ENCODE assay signal across 19 cellular contexts in genomic region chr4:69330345-69330744, GRCh38. TPM values are rescaled to one million over a fixed set of nuclear protein-coding genes. Genes with fewer than 3 reads are reported as not detected.
DNase-seq lines count a peak whose midpoint lies in the region; ATAC-seq, FAIRE-seq and TF ChIP-seq lines count a peak whose summit lies in the region.
"Had no signal": no experiment of that assay in that cellular context is flagged by ENCODE, and none has a peak within 500 bp of the region (broad histone marks: within the 10 kb centered on the region; RNA-seq: fewer than 3 reads in every experiment).

No MANE protein-coding gene starts in this region.

- no peak overlapping the region for H2AFZ ChIP-seq in HepG2 (ENCODE audit: low read length)
- no peak overlapping the region for H2AFZ ChIP-seq in hepatocyte
- H2AFZ ChIP-seq: GM23248 had no signal

- no peak for TF ChIP-seq CTCF in liver (IDR thresholded peaks at IDR 0.05; ENCODE audit: low read depth, low read length, missing input control)
- TF ChIP-seq CTCF in HepG2 (CRISPR knock-in tag; IDR thresholded peaks at IDR 0.05) = no peak
- no peak for TF ChIP-seq CTCF in hepatocyte (IDR thresholded peaks at IDR 0.05; ENCODE audit: poor library complexity)
- TF ChIP-seq CTCF in mucosa of descending colon (IDR thresholded peaks at IDR 0.05) = no peak
- no peak for TF ChIP-seq CTCF in right atrium auricular region (IDR thresholded peaks at IDR 0.05)

- H3K4me3 ChIP-seq in liver (ENCODE audit: low read depth in 1 of 3, low read length in 3 of 3) (peak overlapping the region in 1 of 3 donors; percentile 14), HepG2 (replicated peaks in 1 of 3; ENCODE audit: insufficient read depth in 1 of 3, low read depth in 2 of 3, low read length in 3 of 3) (no peak overlapping the region), hepatocyte (no peak overlapping the region), mucosa of descending colon (no peak overlapping the region), right atrium auricular region (no peak overlapping the region)
- H3K4me3 ChIP-seq: BLaER1, GM23248 had no signal

- no TSS peak for BruUV-seq in HepG2 (replicated peaks; lab: Mats Ljungman, UMichigan)

- H3K4me1 ChIP-seq in liver (ENCODE audit: control insufficient read depth in 4 of 4, insufficient read depth in 4 of 4, low read length in 3 of 4) = peaks cover 0 to 2% (median 0%) of the 10 kb centered on the region in 4 donors
- no peaks in the 10 kb centered on the region for H3K4me1 ChIP-seq in HepG2 (ENCODE audit: insufficient read depth, low read length)
- peaks cover 6% of the 10 kb centered on the region for H3K4me1 ChIP-seq in hepatocyte (ENCODE audit: insufficient read depth)
- H3K4me1 ChIP-seq in mucosa of descending colon (ENCODE audit: low read depth) = no peaks in the 10 kb centered on the region
- H3K4me1 ChIP-seq in right atrium auricular region = no peaks in the 10 kb centered on the region
- H3K4me1 ChIP-seq: BLaER1 had no signal

- no peak for ATAC-seq in HepG2
- ATAC-seq in mucosa of descending colon = peak; percentile 49
- ATAC-seq: HCT116 had no signal

- no peaks in the 10 kb centered on the region for H4K20me1 ChIP-seq in HepG2 (ENCODE audit: insufficient read depth, low read length)
- no peaks in the 10 kb centered on the region for H4K20me1 ChIP-seq in hepatocyte (ENCODE audit: insufficient read depth, poor library complexity, severe bottlenecking)
- H4K20me1 ChIP-seq: BLaER1 had no signal

- CTCF ChIA-PET in HepG2 (lab: Yijun Ruan, JAX; ENCODE audit: low intra/inter-chr PET ratio, low total read pairs) = no interaction called here

- H3K9me3 ChIP-seq in liver (ENCODE audit: control insufficient read depth in 4 of 4, low read length in 3 of 4) = no peaks in the 10 kb centered on the region
- no peaks in the 10 kb centered on the region for H3K9me3 ChIP-seq in HepG2 (ENCODE audit: low read length)
- H3K9me3 ChIP-seq in hepatocyte (ENCODE audit: low read depth) = no peaks in the 10 kb centered on the region
- no peaks in the 10 kb centered on the region for H3K9me3 ChIP-seq in mucosa of descending colon
- no peaks in the 10 kb centered on the region for H3K9me3 ChIP-seq in right atrium auricular region
- H3K9me3 ChIP-seq: BLaER1 had no signal

- peak overlapping the region; percentile 66 to 73 for H3K27ac ChIP-seq in liver (ENCODE audit: low read depth in 1 of 2, low read length in 2 of 2)
- H3K27ac ChIP-seq in HepG2 (ENCODE audit: extremely low read length, insufficient read depth, low read length) = no peak overlapping the region
- H3K27ac ChIP-seq in hepatocyte = peak overlapping the region; percentile 30
- no peak overlapping the region for H3K27ac ChIP-seq in right atrium auricular region
- H3K27ac ChIP-seq: BLaER1, GM23248 had no signal

- no peaks in the 10 kb centered on the region for H3K9me2 ChIP-seq in hepatocyte (replicated peaks; ENCODE audit: insufficient read depth)

- DNase-seq in HepG2 (ENCODE audit: low spot score) = no peak
- no peak for DNase-seq in hepatocyte (ENCODE audit: low spot score)
- DNase-seq in mucosa of descending colon = peak in 1 of 3 donors; percentile 10
- DNase-seq in right atrium auricular region (ENCODE audit: low spot score) = no peak
- no peak for DNase-seq in posterior vena cava (ENCODE audit: low spot score)
- DNase-seq in activated effector memory CD4-positive, alpha-beta T cell treated with Interleukin-2 at 50 U/mL for 16 hours = no peak
- no peak for DNase-seq in NCI-H2171 treated with DMSO at 0.1 percent for 48 hours (lab: John Stamatoyannopoulos, UW)
- DNase-seq: 8988T; AML-193; CD8-positive, alpha-beta memory T cell; DMS 273 treated with DMSO at 0.1 percent for 48 hours; GM23248 had no signal

- H3K4me2 ChIP-seq in HepG2 (ENCODE audit: low read depth, low read length) (no peak overlapping the region), hepatocyte (peak overlapping the region; percentile 33)
- H3K4me2 ChIP-seq: BLaER1 had no signal

- TF ChIP-seq EP300 in HepG2 (IDR thresholded peaks at IDR 0.05; ENCODE audit: low read depth in 2 of 2, low read length in 2 of 2) = no peak
- TF ChIP-seq EP300 in HepG2 (CRISPR knock-in tag; IDR thresholded peaks at IDR 0.05; ENCODE audit: borderline replicate concordance) = no peak

- H3K36me3 ChIP-seq in liver (ENCODE audit: control insufficient read depth in 4 of 4, insufficient read depth in 3 of 4, low read depth in 1 of 4, low read length in 3 of 4) = no peaks in the 10 kb centered on the region
- H3K36me3 ChIP-seq in HepG2 (replicated peaks in 1 of 2; ENCODE audit: control insufficient read depth in 1 of 2, insufficient read depth in 2 of 2, low read length in 2 of 2) = no peaks in the 10 kb centered on the region
- no peaks in the 10 kb centered on the region for H3K36me3 ChIP-seq in hepatocyte (replicated peaks; ENCODE audit: insufficient read depth, low read depth)
- no peaks in the 10 kb centered on the region for H3K36me3 ChIP-seq in mucosa of descending colon (ENCODE audit: low read depth)
- H3K36me3 ChIP-seq in right atrium auricular region = no peaks in the 10 kb centered on the region
- H3K36me3 ChIP-seq: BLaER1 had no signal

- peak overlapping the region in 1 of 2 donors; percentile 66 for H3K9ac ChIP-seq in liver (ENCODE audit: low read depth in 1 of 2, low read length in 2 of 2)
- no peak overlapping the region for H3K9ac ChIP-seq in HepG2 (ENCODE audit: insufficient read depth, low read depth, low read length)
- H3K9ac ChIP-seq: BLaER1, GM23248 had no signal

- WGBS in liver = 27% methylated on average over 4 of the region's 4 CpGs
- WGBS in HepG2 (ENCODE audit: low lambda C conversion rate) = 76% methylated on average over 4 of the region's 4 CpGs
- WGBS in hepatocyte (ENCODE audit: low lambda C conversion rate, missing lambda C conversion rate) = 79% methylated on average over 4 of the region's 4 CpGs

- TF ChIP-seq RAD21 in liver (IDR thresholded peaks at IDR 0.05) (no peak), HepG2 (CRISPR knock-in tag; IDR thresholded peaks at IDR 0.05) (no peak)

- POLR2A ChIA-PET in HepG2 (lab: Yijun Ruan, JAX) = no interaction called here

- TF ChIP-seq POLR2A in HepG2 (IDR thresholded peaks at IDR 0.05; ENCODE audit: insufficient read depth in 1 of 2, low read depth in 2 of 2, low read length in 2 of 2) = no peak

- FAIRE-seq in HepG2 (lab: Jason Lieb, UNC) = no peak
- FAIRE-seq: GM18507, H54, HTR-8/SVneo had no signal

- H3K79me2 ChIP-seq in HepG2 (ENCODE audit: insufficient read depth, low read length) (no peaks in the 10 kb centered on the region), hepatocyte (no peaks in the 10 kb centered on the region)

- H3K27me3 ChIP-seq in liver (ENCODE audit: control insufficient read depth in 4 of 4, insufficient read depth in 4 of 4, low read length in 3 of 4) (no peaks in the 10 kb centered on the region), HepG2 (ENCODE audit: control insufficient read depth in 1 of 2, insufficient read depth in 2 of 2, low read length in 2 of 2) (no peaks in the 10 kb centered on the region), hepatocyte (no peaks in the 10 kb centered on the region), right atrium auricular region (no peaks in the 10 kb centered on the region)
- H3K27me3 ChIP-seq: BLaER1 had no signal

- intact Hi-C loops in HepG2 (cut with micrococcal nuclease; ENCODE audit: unreplicated experiment) (no loop called here), mucosa of descending colon (cut with DNase I, micrococcal nuclease) (no loop called here), posterior vena cava (cut with DNase I) (no loop called here)

- in situ Hi-C loops in HepG2 (cut with HindIII; ENCODE audit: extremely low pct_ligation_motif_present, low pct_unique_long_range_greater_than_20kb) = no loop called here

TF ChIP-seq in liver, 16 proteins besides CTCF, POLR2A, EP300 and RAD21:
- no peak for TF ChIP-seq YY1 (IDR thresholded peaks at IDR 0.05)
- no peak for TF ChIP-seq RXRA (IDR thresholded peaks at IDR 0.05)

TF ChIP-seq in HepG2, 621 proteins besides CTCF, POLR2A, EP300 and RAD21 (continues in another document):
- TF ChIP-seq NFATC3 (CRISPR knock-in tag; IDR thresholded peaks at IDR 0.05) (no peak), ATF7-NPFF (CRISPR knock-in tag; IDR thresholded peaks at IDR 0.05; ENCODE audit: low read depth) (no peak), SP5 (CRISPR knock-in tag; IDR thresholded peaks at IDR 0.05; ENCODE audit: borderline replicate concordance, low read depth) (no peak), NR2C2 (CRISPR knock-in tag; IDR thresholded peaks at IDR 0.05; ENCODE audit: borderline replicate concordance) (no peak)

RNA-seq across cellular contexts. Expression of gene UGT2B28, which starts 50.1 kb away (rescaled TPM):
- total RNA-seq in liver (not detected), HepG2 (2016; rRNA removed; fragmentation: Illumina TruSeq; extraction: Trizol) (0.11 TPM in 1 of 2 replicates, not detected in the other), hepatocyte (0.73 and 1.0 TPM in 2 replicates), mucosa of descending colon (not detected), right atrium auricular region (not detected), posterior vena cava (not detected)
- polyA plus RNA-seq in liver (not detected), HepG2 (2011; rRNA removed) (not detected in 2 replicates), hepatocyte (0.62 TPM in 1 of 2 replicates, not detected in the other)
- total RNA-seq in HepG2 (2016; cell fraction: cytosol; rRNA removed; fragmentation: Illumina TruSeq; extraction: Trizol; ENCODE audit: low read depth) = not detected in 2 replicates
- total RNA-seq in HepG2 (2016; cell fraction: insoluble cytoplasmic fraction; rRNA removed; fragmentation: Illumina TruSeq; extraction: Trizol) = 0.09 TPM in 1 of 2 replicates, not detected in the other
- not detected in 2 replicates for total RNA-seq in HepG2 (2016; cell fraction: membrane; rRNA removed; fragmentation: Illumina TruSeq; extraction: Trizol)
- not detected in 2 replicates for total RNA-seq in HepG2 (2016; cell fraction: nucleus; rRNA removed; fragmentation: Illumina TruSeq; extraction: Trizol)
- polyA plus RNA-seq in HepG2 (2011; cell fraction: cytosol; rRNA removed) = not detected in 2 replicates
- polyA plus RNA-seq in HepG2 (2011; cell fraction: nucleus; rRNA removed) = not detected in 2 replicates
- 0.08 TPM in 1 of 2 replicates, not detected in the other for polyA plus RNA-seq in HepG2 (2012)
- not detected in 2 replicates for polyA plus RNA-seq in HepG2 (2016; cell fraction: cytosol; fragmentation: Illumina TruSeq; extraction: Trizol; ENCODE audit: low read depth)
- polyA plus RNA-seq in HepG2 (2016; cell fraction: insoluble cytoplasmic fraction; fragmentation: Illumina TruSeq; extraction: Trizol; ENCODE audit: low read depth) = not detected in 2 replicates
- polyA plus RNA-seq in HepG2 (2016; cell fraction: membrane; fragmentation: Illumina TruSeq; extraction: Trizol; ENCODE audit: low read depth) = 0.08 TPM in 1 of 2 replicates, not detected in the other
- not detected in 2 replicates for polyA plus RNA-seq in HepG2 (2016; cell fraction: nucleus; fragmentation: Illumina TruSeq; extraction: Trizol; ENCODE audit: insufficient read depth, low read depth)
- not detected in 2 replicates for polyA minus RNA-seq in HepG2 (2011; rRNA and poly(A)+ RNA removed; ENCODE audit: low replicate concordance)
- not detected in 2 replicates for polyA minus RNA-seq in HepG2 (2011; cell fraction: cytosol; rRNA and poly(A)+ RNA removed)
- polyA minus RNA-seq in HepG2 (2011; cell fraction: nucleus; rRNA and poly(A)+ RNA removed) = not detected in 2 replicates
- total RNA-seq: CD8-positive, alpha-beta memory T cell; Daoy; GM23248 had no signal
- polyA plus RNA-seq: CD8-positive, alpha-beta memory T cell; GM23248 had no signal

Comparison
In these comparisons a context has a peak if more than half of its experiments do, and no peak if none do; other contexts are left out.
1. H3K27ac ChIP-seq: peak in liver (2 of 2) and hepatocyte (single experiment); none in HepG2 (single experiment) and right atrium auricular region (0 of 2).